In the genomic region with DNA sequence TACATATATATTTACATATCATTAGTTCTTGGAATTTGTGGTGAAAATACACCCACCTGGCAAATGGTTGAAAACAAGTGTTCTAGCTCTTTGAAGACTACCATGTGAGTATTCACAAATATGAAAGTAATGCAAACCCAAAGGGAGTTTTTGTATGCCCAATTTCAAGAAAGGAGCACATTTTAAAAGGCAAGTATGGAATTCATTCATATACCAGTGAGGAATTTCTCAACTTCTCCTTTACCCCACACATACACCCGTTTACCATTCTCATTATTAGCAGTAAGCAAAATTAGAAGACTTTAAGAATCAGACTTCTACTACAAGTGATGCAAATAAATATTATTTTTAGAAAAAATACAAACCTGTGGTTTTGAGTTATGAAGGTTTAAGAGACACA, we compare ENCODE assay signal across 1 cellular context.
TF ChIP-seq lines count a peak whose summit lies in the region.

No MANE protein-coding gene starts in this region.

TF ChIP-seq in GM23338, 12 proteins besides CTCF, POLR2A, EP300 and RAD21 (continued from another document):
- TF ChIP-seq, protein P1, sequence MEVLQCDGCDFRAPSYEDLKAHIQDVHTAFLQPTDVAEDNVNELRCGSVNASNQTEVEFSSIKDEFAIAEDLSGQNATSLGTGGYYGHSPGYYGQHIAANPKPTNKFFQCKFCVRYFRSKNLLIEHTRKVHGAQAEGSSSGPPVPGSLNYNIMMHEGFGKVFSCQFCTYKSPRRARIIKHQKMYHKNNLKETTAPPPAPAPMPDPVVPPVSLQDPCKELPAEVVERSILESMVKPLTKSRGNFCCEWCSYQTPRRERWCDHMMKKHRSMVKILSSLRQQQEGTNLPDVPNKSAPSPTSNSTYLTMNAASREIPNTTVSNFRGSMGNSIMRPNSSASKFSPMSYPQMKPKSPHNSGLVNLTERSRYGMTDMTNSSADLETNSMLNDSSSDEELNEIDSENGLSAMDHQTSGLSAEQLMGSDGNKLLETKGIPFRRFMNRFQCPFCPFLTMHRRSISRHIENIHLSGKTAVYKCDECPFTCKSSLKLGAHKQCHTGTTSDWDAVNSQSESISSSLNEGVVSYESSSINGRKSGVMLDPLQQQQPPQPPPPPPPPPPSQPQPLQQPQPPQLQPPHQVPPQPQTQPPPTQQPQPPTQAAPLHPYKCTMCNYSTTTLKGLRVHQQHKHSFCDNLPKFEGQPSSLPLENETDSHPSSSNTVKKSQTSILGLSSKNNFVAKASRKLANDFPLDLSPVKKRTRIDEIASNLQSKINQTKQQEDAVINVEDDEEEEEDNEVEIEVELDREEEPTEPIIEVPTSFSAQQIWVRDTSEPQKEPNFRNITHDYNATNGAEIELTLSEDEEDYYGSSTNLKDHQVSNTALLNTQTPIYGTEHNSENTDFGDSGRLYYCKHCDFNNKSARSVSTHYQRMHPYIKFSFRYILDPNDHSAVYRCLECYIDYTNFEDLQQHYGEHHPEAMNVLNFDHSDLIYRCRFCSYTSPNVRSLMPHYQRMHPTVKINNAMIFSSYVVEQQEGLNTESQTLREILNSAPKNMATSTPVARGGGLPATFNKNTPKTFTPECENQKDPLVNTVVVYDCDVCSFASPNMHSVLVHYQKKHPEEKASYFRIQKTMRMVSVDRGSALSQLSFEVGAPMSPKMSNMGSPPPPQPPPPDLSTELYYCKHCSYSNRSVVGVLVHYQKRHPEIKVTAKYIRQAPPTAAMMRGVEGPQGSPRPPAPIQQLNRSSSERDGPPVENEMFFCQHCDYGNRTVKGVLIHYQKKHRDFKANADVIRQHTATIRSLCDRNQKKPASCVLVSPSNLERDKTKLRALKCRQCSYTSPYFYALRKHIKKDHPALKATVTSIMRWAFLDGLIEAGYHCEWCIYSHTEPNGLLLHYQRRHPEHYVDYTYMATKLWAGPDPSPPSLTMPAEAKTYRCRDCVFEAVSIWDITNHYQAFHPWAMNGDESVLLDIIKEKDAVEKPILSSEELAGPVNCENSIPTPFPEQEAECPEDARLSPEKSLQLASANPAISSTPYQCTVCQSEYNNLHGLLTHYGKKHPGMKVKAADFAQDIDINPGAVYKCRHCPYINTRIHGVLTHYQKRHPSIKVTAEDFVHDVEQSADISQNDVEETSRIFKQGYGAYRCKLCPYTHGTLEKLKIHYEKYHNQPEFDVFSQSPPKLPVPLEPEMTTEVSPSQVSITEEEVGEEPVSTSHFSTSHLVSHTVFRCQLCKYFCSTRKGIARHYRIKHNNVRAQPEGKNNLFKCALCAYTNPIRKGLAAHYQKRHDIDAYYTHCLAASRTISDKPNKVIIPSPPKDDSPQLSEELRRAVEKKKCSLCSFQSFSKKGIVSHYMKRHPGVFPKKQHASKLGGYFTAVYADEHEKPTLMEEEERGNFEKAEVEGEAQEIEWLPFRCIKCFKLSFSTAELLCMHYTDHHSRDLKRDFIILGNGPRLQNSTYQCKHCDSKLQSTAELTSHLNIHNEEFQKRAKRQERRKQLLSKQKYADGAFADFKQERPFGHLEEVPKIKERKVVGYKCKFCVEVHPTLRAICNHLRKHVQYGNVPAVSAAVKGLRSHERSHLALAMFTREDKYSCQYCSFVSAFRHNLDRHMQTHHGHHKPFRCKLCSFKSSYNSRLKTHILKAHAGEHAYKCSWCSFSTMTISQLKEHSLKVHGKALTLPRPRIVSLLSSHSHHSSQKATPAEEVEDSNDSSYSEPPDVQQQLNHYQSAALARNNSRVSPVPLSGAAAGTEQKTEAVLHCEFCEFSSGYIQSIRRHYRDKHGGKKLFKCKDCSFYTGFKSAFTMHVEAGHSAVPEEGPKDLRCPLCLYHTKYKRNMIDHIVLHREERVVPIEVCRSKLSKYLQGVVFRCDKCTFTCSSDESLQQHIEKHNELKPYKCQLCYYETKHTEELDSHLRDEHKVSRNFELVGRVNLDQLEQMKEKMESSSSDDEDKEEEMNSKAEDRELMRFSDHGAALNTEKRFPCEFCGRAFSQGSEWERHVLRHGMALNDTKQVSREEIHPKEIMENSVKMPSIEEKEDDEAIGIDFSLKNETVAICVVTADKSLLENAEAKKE (CRISPR knock-in tag; IDR thresholded peaks at IDR 0.05) = no peak
- TF ChIP-seq EZH2 (IDR thresholded peaks at IDR 0.05; ENCODE audit: low read depth, unreplicated experiment) (no peak), JUNB (IDR thresholded peaks at IDR 0.05; ENCODE audit: unreplicated experiment) (no peak), NANOG (IDR thresholded peaks at IDR 0.05; ENCODE audit: borderline replicate concordance) (no peak), STAT1 (IDR thresholded peaks at IDR 0.05; ENCODE audit: unreplicated experiment) (no peak), ETS1 (IDR thresholded peaks at IDR 0.05) (no peak)
